8 cellular contexts compared by ENCODE assay signal in genomic region chr11:113876074-113876797, GRCh38. TPM values are rescaled to one million over a fixed set of nuclear protein-coding genes. Genes with fewer than 3 reads are reported as not detected.
DNase-seq lines count a peak whose midpoint lies in the region; ATAC-seq and TF ChIP-seq lines count a peak whose summit lies in the region.

No MANE protein-coding gene starts in this region.

- intact Hi-C loops in right cardiac atrium (cut with DNase I): no loop called here
- intact Hi-C loops in spleen (cut with DNase I; ENCODE audit: low total_unique reads): no loop called here

- H3K4me3 ChIP-seq in WERI-Rb-1 (ENCODE audit: low read depth, low read length): peak overlapping the region; percentile 58
- H3K4me3 ChIP-seq in right cardiac atrium (ENCODE audit: low read length): peak overlapping the region; percentile 99
- peak overlapping the region; percentile 37 to 94 (median 78) for H3K4me3 ChIP-seq in spleen

- H3K9me3 ChIP-seq in WERI-Rb-1 (ENCODE audit: severe bottlenecking) (no peaks in the 10 kb centered on the region), right cardiac atrium (ENCODE audit: control insufficient read depth, low read length) (no peaks in the 10 kb centered on the region), spleen (no peaks in the 10 kb centered on the region)

- no peaks in the 10 kb centered on the region for H3K36me3 ChIP-seq in WERI-Rb-1
- H3K36me3 ChIP-seq in spleen: no peaks in the 10 kb centered on the region

- TF ChIP-seq POLR2A in spleen (IDR thresholded peaks at IDR 0.05): no peak

- DNase-seq in NCI-H1417 (lab: John Stamatoyannopoulos, UW) (peak; percentile 24 to 79 (median 53)), NCI-H1417 treated with DMSO at 0.1 percent for 48 hours (lab: John Stamatoyannopoulos, UW) (no peak), WERI-Rb-1 (peak; percentile 86), right cardiac atrium (peak in 1 of 3 donors; percentile 61), spleen (peak; percentile 87), NCI-H2081 (lab: John Stamatoyannopoulos, UW) (no peak), KG1 (lab: John Stamatoyannopoulos, UW) (no peak)

- H3K4me1 ChIP-seq in right cardiac atrium (ENCODE audit: control insufficient read depth, insufficient read depth, low read length): no peaks in the 10 kb centered on the region
- peaks cover 9 to 60% (median 36%) of the 10 kb centered on the region in 6 donors for H3K4me1 ChIP-seq in spleen

- TF ChIP-seq CTCF in WERI-Rb-1 (IDR thresholded peaks at IDR 0.05; ENCODE audit: low read depth, low read length) (no peak), spleen (IDR thresholded peaks at IDR 0.05 in 8 of 11, conservative IDR thresholded peaks at IDR 0.05 in 3 of 11) (no peak)

- ATAC-seq in right cardiac atrium: no peak
- ATAC-seq in HG03175 (IDR thresholded peaks at IDR 0.05; ENCODE audit: unreplicated experiment): no peak

- 82% methylated on average over 24 of the region's 24 CpGs for WGBS in right cardiac atrium
- WGBS in spleen, 5 donors: 77 to 87% (median 81%) methylated on average over 24 of the region's 24 CpGs

- H3K27me3 ChIP-seq in WERI-Rb-1 (ENCODE audit: insufficient read depth, low read depth, severe bottlenecking) (no peaks in the 10 kb centered on the region), right cardiac atrium (ENCODE audit: control insufficient read depth, insufficient read depth) (no peaks in the 10 kb centered on the region), spleen (replicated peaks in 1 of 7) (no peaks in the 10 kb centered on the region)

- H3K27ac ChIP-seq in WERI-Rb-1 (peak overlapping the region; percentile 91), right cardiac atrium (ENCODE audit: low read length) (peak overlapping the region; percentile 100), spleen (peak overlapping the region; percentile 80 to 95 (median 94))

RNA-seq across cellular contexts. Expression of gene USP28, which starts 0.9 kb away (rescaled TPM):
- total RNA-seq in right cardiac atrium: 100 to 1,000 TPM in 2 of 4 donors, 10 to 100 TPM in 2; 93.6 to 109 (median 99.9) TPM
- polyA plus RNA-seq in right cardiac atrium: 39.8 TPM
- 10 to 100 TPM; 25.3 to 44.8 (median 32.7) TPM for total RNA-seq in spleen
- polyA plus RNA-seq in spleen: 1 to 10 TPM; 4.2 to 6.7 (median 5.5) TPM

RNA-seq across cellular contexts. Expression of gene HTR3B, which starts 28.4 kb away (rescaled TPM):
- not detected for total RNA-seq in right cardiac atrium
- polyA plus RNA-seq in right cardiac atrium: not detected
- not detected for total RNA-seq in spleen
- polyA plus RNA-seq in spleen: not detected

Comparison
In these comparisons a context has a peak if more than half of its experiments do, and no peak if none do; other contexts are left out.
1. DNase-seq: peak in NCI-H1417 (3 of 3), WERI-Rb-1 (single experiment) and spleen (single experiment); none in NCI-H1417 treated with DMSO at 0.1 percent for 48 hours (single experiment), NCI-H2081 (0 of 2) and KG1 (single experiment).
2. Peak in every context shown above with its lines, with median percentiles within 50 percentile points of each other: H3K27ac ChIP-seq and H3K4me3 ChIP-seq.